In genomic region chr3:129612350-129613204, GRCh38 we compare ENCODE assay signal across 15 cellular contexts. TPM values are rescaled to one million over a fixed set of nuclear protein-coding genes. Genes with fewer than 3 reads are reported as not detected.
A peak's percentile ranks its signal among the peaks of the same experiment; 100 is the strongest.
DNase-seq lines count a peak whose midpoint lies in the region; ATAC-seq, FAIRE-seq and TF ChIP-seq lines count a peak whose summit lies in the region.
"Had no signal": no experiment of that assay in that cellular context is flagged by ENCODE, and none has a peak within 500 bp of the region (broad histone marks: within the 10 kb centered on the region; RNA-seq: fewer than 3 reads in every experiment).

No MANE protein-coding gene starts in this region.

- no peaks in the 10 kb centered on the region for H3K9me2 ChIP-seq in GM23248 (ENCODE audit: insufficient read depth)

- H3K4me3 Mint-ChIP-seq in WTC11, result no peak overlapping the region

- intact Hi-C loops in kidney (cut with DNase I), result no loop called here

- peak; percentile 2; the same call in 1 of the 2 replicates for ATAC-seq in WTC11
- ATAC-seq: esophagus mucosa, pancreas had no signal

- H3K36me3 ChIP-seq in GM23248 (ENCODE audit: low read depth), result no peaks in the 10 kb centered on the region
- no peaks in the 10 kb centered on the region for H3K36me3 ChIP-seq in kidney (ENCODE audit: control insufficient read depth in 1 of 2, insufficient read depth in 2 of 2, low read length in 2 of 2)
- H3K36me3 ChIP-seq in suprapubic skin, result no peaks in the 10 kb centered on the region
- H3K36me3 ChIP-seq: pancreas had no signal

- TF ChIP-seq CTCF in WTC11 (IDR thresholded peaks at IDR 0.05), result no peak
- no peak for TF ChIP-seq CTCF in kidney (IDR thresholded peaks at IDR 0.05; ENCODE audit: borderline replicate concordance, extremely low read depth, insufficient read depth)
- no peak for TF ChIP-seq CTCF in suprapubic skin (IDR thresholded peaks at IDR 0.05)

- H3K27ac ChIP-seq in GM23248, result peak overlapping the region; percentile 68
- H3K27ac ChIP-seq in kidney (ENCODE audit: low read depth in 2 of 2, low read length in 2 of 2), result peak overlapping the region; percentile 16 to 57
- H3K27ac ChIP-seq in suprapubic skin, result peak overlapping the region; percentile 68
- H3K27ac ChIP-seq: pancreas, VCaP had no signal

- peaks cover 4% of the 10 kb centered on the region for H3K27me3 Mint-ChIP-seq in WTC11 (ENCODE audit: low read depth)
- H3K27me3 Mint-ChIP-seq: IgD-negative memory B cell had no signal

- peak overlapping the region; percentile 25 for H3K4me2 ChIP-seq in GM23248 (ENCODE audit: unreplicated experiment)

- H3K9ac ChIP-seq in GM23248 (peak overlapping the region; percentile 27; the same call in 1 of the 2 replicates), kidney (ENCODE audit: low read length in 2 of 2) (no peak overlapping the region)

- peaks cover 35% of the 10 kb centered on the region for H3K4me1 Mint-ChIP-seq in WTC11

- POLR2A ChIA-PET in WTC11 (lab: Charles Lee), result no interaction called here

- no peak for TF ChIP-seq EP300 in suprapubic skin (IDR thresholded peaks at IDR 0.05)

- H4K20me1 ChIP-seq in GM23248 (ENCODE audit: insufficient read depth), result no peaks in the 10 kb centered on the region

- in situ Hi-C loops in GM23248 (cut with MboI) (no loop called here), KBM-7 (cut with MboI; ENCODE audit: low pct_unique_long_range_greater_than_20kb, low sequenced_read_pairs) (no loop called here)

- H3K4me3 ChIP-seq in GM23248, result no peak overlapping the region
- H3K4me3 ChIP-seq in kidney (ENCODE audit: low read length in 2 of 2), result no peak overlapping the region
- H3K4me3 ChIP-seq in suprapubic skin, result no peak overlapping the region
- H3K4me3 ChIP-seq: body of pancreas, pancreas had no signal

- H3K27me3 ChIP-seq in GM23248 (replicated peaks; ENCODE audit: insufficient read depth) (no peaks in the 10 kb centered on the region), suprapubic skin (no peaks in the 10 kb centered on the region)
- H3K27me3 ChIP-seq: body of pancreas, pancreas had no signal

- H3K9me3 ChIP-seq in GM23248 (ENCODE audit: low read depth), result no peaks in the 10 kb centered on the region
- H3K9me3 ChIP-seq in kidney (ENCODE audit: control insufficient read depth in 1 of 2, low read length in 2 of 2), result no peaks in the 10 kb centered on the region
- no peaks in the 10 kb centered on the region for H3K9me3 ChIP-seq in suprapubic skin
- H3K9me3 ChIP-seq: body of pancreas, pancreas had no signal

- DNase-seq in GM23248 (peak; percentile 81), WTC11 (ENCODE audit: low spot score) (no peak), kidney (peak; percentile 53), suprapubic skin (ENCODE audit: low spot score in 2 of 2) (no peak), KBM-7 (no peak), NCI-H2227 treated with DMSO at 0.1 percent for 48 hours (lab: John Stamatoyannopoulos, UW) (no peak)
- DNase-seq in activated CD4-positive, alpha-beta T cell treated with anti-CD3 and anti-CD28 coated beads for 4 hours, result no peak
- DNase-seq in activated T-cell treated with anti-CD3 and anti-CD28 coated beads, Interleukin-2, amount 50 U/mL, for 48 hours, result no peak
- DNase-seq: body of pancreas, DMS53, NCI-H2029 treated with DMSO at 0.1 percent for 48 hours had no signal

- peaks cover 25% of the 10 kb centered on the region; the same call in 1 of the 2 replicates for H3F3A ChIP-seq in GM23248 (ENCODE audit: insufficient read depth)

- H3K36me3 Mint-ChIP-seq in WTC11, result no peaks in the 10 kb centered on the region
- H3K36me3 Mint-ChIP-seq: IgD-negative memory B cell had no signal

- peak overlapping the region; percentile 70 for H2AFZ ChIP-seq in GM23248

- no peak overlapping the region for H3K27ac Mint-ChIP-seq in WTC11
- H3K27ac Mint-ChIP-seq: IgD-negative memory B cell had no signal

- TF ChIP-seq POLR2A in suprapubic skin (IDR thresholded peaks at IDR 0.05), result no peak

- no peak for FAIRE-seq in kidney (lab: Jason Lieb, UNC)
- FAIRE-seq: pancreas had no signal

- CTCF ChIA-PET in WTC11 (lab: Charles Lee), result interaction anchor here (0.9 to 3.3 kb wide), 3 partner anchors 15 to 217 kb away, joined by 4 to 16 read pairs (median 5); no protein-coding TSS in a partner anchor

- no peaks in the 10 kb centered on the region for H3K79me2 ChIP-seq in GM23248 (ENCODE audit: insufficient read depth)

- H3K9me3 Mint-ChIP-seq in WTC11, result no peaks in the 10 kb centered on the region
- H3K9me3 Mint-ChIP-seq: IgD-negative memory B cell had no signal

- 44 to 51% methylated on average over 13 of the region's 13 CpGs for WGBS in GM23248 (ENCODE audit: low coverage in 1 of 2, low lambda C conversion rate in 2 of 2, missing lambda C conversion rate in 2 of 2), 2 experiments
- 53% methylated on average over 6 of the region's 13 CpGs for WGBS in suprapubic skin

- peaks cover 35% of the 10 kb centered on the region for H3K4me1 ChIP-seq in GM23248 (ENCODE audit: insufficient read depth)
- H3K4me1 ChIP-seq in kidney (ENCODE audit: control insufficient read depth in 1 of 2, insufficient read depth in 1 of 2, low read depth in 1 of 2, low read length in 2 of 2), result peaks cover 4 to 41% of the 10 kb centered on the region in 2 donors
- peaks cover 78% of the 10 kb centered on the region for H3K4me1 ChIP-seq in suprapubic skin

TF ChIP-seq in WTC11, 78 proteins besides CTCF, POLR2A, EP300 and RAD21:
- TF ChIP-seq, protein P1, sequence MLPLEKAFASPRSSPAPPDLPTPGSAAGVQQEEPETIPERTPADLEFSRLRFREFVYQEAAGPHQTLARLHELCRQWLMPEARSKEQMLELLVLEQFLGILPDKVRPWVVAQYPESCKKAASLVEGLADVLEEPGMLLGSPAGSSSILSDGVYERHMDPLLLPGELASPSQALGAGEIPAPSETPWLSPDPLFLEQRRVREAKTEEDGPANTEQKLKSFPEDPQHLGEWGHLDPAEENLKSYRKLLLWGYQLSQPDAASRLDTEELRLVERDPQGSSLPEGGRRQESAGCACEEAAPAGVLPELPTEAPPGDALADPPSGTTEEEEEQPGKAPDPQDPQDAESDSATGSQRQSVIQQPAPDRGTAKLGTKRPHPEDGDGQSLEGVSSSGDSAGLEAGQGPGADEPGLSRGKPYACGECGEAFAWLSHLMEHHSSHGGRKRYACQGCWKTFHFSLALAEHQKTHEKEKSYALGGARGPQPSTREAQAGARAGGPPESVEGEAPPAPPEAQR (CRISPR knock-in tag; IDR thresholded peaks at IDR 0.05), result no peak
- 0 out of 2 replicates have a peak, but pooled peaks have one; percentile 4 for TF ChIP-seq ZNF121 (CRISPR knock-in tag; IDR thresholded peaks at IDR 0.05)
- TF ChIP-seq ETV6 (CRISPR knock-in tag; IDR thresholded peaks at IDR 0.05), result no peak
- TF ChIP-seq ZNF263 (CRISPR knock-in tag; IDR thresholded peaks at IDR 0.05; ENCODE audit: low read depth), result no peak
- no peak for TF ChIP-seq JUN (CRISPR knock-in tag; IDR thresholded peaks at IDR 0.05)
- no peak for TF ChIP-seq NFATC4 (CRISPR knock-in tag; IDR thresholded peaks at IDR 0.05)
- no peak for TF ChIP-seq ATF2 (CRISPR knock-in tag; IDR thresholded peaks at IDR 0.05; ENCODE audit: borderline replicate concordance, low read depth)
- TF ChIP-seq GTF2I (CRISPR knock-in tag; conservative IDR thresholded peaks at IDR 0.05), result peak; percentile 52; the same call in 1 of the 2 replicates
- 0 out of 2 replicates have a peak, but pooled peaks have one; percentile 25 for TF ChIP-seq EMX1 (CRISPR knock-in tag; IDR thresholded peaks at IDR 0.05)
- TF ChIP-seq SMAD4 (CRISPR knock-in tag; IDR thresholded peaks at IDR 0.05), result no peak

RNA-seq across cellular contexts. Expression of gene PLXND1, which starts 6.1 kb away (rescaled TPM):
- 67.2 and 83.0 TPM in 2 replicates for total RNA-seq in GM23248 (2014; rRNA removed; shearing (Covaris generic))
- polyA plus RNA-seq in GM23248 (2016; fragmentation: Nextera tagmentation; extraction: Ambion mirVana) (35.7 and 37.4 TPM in 2 replicates), kidney (ENCODE audit: insufficient read depth, low read depth, low replicate concordance) (67.0 TPM)
- total RNA-seq in WTC11 (2021) (56.7 to 63.9 TPM (median 57.4 TPM) in 3 replicates), kidney (152 TPM), suprapubic skin (10 to 100 TPM; 19.0 to 51.0 (median 30.8) TPM)

Comparison
In these comparisons a context has a peak if more than half of its experiments do, and no peak if none do; other contexts are left out.
1. DNase-seq: peak in GM23248 (single experiment) and kidney (single experiment); none in WTC11 (single experiment), suprapubic skin (0 of 2), activated CD4-positive, alpha-beta T cell treated with anti-CD3 and anti-CD28 coated beads for 4 hours (0 of 2), KBM-7 (single experiment), activated T-cell treated with anti-CD3 and anti-CD28 coated beads, Interleukin-2, amount 50 U/mL, for 48 hours (0 of 2) and NCI-H2227 treated with DMSO at 0.1 percent for 48 hours (single experiment).
2. Peak in every context shown above with its lines, with median percentiles within 50 percentile points of each other: H3K27ac ChIP-seq.